In the genomic region with DNA sequence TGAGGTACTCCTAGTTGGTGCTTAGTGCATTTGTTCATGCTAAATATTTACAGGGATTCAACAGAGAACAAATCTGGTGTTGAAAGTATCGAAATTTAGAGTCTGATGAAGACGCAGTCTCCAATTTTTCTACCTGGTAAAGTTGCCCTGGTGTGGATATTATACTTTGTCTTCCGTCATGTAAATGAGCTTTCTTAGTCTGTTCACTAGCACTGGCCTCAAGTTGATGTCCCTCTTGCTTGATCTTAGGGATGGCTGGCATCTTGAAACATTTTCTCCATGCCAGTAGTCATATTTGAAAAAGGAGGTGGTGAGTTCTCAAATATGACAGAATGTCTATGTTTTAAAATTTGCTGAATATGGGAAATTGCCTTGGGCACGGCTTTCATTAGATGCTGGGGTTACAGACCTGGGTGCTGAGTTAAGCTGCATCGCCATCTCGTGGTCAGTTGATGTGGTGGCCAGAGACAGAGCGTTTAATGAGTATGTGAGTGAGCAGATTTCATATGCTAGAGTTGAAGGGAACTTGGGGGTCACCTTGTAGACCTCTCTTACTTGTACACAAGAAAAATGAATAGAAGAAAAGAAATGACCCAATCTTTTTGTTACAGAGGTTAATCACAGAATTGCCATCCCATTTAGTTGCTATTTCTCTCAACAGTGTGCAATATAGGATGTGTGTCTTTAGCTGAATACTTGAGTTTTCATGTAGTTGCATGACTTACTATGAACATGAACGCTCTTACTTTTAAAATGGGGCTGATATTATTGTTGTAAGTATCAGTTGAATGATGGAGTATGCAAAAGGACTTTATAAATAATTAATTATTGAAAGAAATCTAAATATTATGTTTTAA, we compare ENCODE assay signal across 7 cellular contexts.
DNase-seq lines count a peak whose midpoint lies in the region; ATAC-seq and TF ChIP-seq lines count a peak whose summit lies in the region.

No MANE protein-coding gene starts in this region.

- H3K27me3 ChIP-seq in GM23338 (ENCODE audit: insufficient read depth) (no peaks in the 10 kb centered on the region), KMS-11 (ENCODE audit: insufficient read depth, low read depth) (no peaks in the 10 kb centered on the region), RWPE2 (ENCODE audit: insufficient read depth, poor library complexity, severe bottlenecking) (no peaks in the 10 kb centered on the region)

- H3K79me2 ChIP-seq in GM23338 (replicated peaks; ENCODE audit: insufficient read depth) (no peaks in the 10 kb centered on the region), KMS-11 (ENCODE audit: insufficient read depth, low read depth) (no peaks in the 10 kb centered on the region)

- no peaks in the 10 kb centered on the region for H3K9me2 ChIP-seq in GM23338 (ENCODE audit: insufficient read depth)

- H3K36me3 Mint-ChIP-seq in GM23338 (ENCODE audit: low read depth) = no peaks in the 10 kb centered on the region

- ATAC-seq in GM23338 (peak; percentile 96), RWPE2 (ENCODE audit: low read depth) (peak; percentile 97), left ventricle myocardium superior (peak; percentile 94)

- intact Hi-C loops in left ventricle myocardium superior (cut with micrococcal nuclease) = loop anchor here (10.0 kb wide), 1 partner anchor 381 kb away; no protein-coding TSS in a partner anchor

- no peaks in the 10 kb centered on the region for H3K27me3 Mint-ChIP-seq in GM23338 (ENCODE audit: insufficient read depth, low read depth, poor library complexity)

- H3K36me3 ChIP-seq in GM23338 (ENCODE audit: insufficient read depth) = no peaks in the 10 kb centered on the region
- no peaks in the 10 kb centered on the region for H3K36me3 ChIP-seq in KMS-11 (ENCODE audit: insufficient read depth)
- no peaks in the 10 kb centered on the region for H3K36me3 ChIP-seq in RWPE2 (ENCODE audit: low read depth)

- H3K4me3 ChIP-seq in GM23338 (no peak overlapping the region), KMS-11 (IDR thresholded peaks at IDR 0.05; ENCODE audit: insufficient read depth, low read depth, low read length) (no peak overlapping the region), RWPE2 (ENCODE audit: severe bottlenecking) (no peak overlapping the region)

- H4K20me1 ChIP-seq in GM23338 (replicated peaks; ENCODE audit: insufficient read depth) (no peaks in the 10 kb centered on the region), KMS-11 (ENCODE audit: insufficient read depth) (no peaks in the 10 kb centered on the region)

- H3K4me3 Mint-ChIP-seq in GM23338 = no peak overlapping the region

- H3K27ac ChIP-seq in GM23338 (ENCODE audit: low read depth) = no peak overlapping the region
- H3K27ac ChIP-seq in KMS-11 = no peak overlapping the region
- no peak overlapping the region for H3K27ac ChIP-seq in RWPE2 (ENCODE audit: poor library complexity, severe bottlenecking)

- peak; percentile 77 for TF ChIP-seq CTCF in GM12872 (IDR thresholded peaks at IDR 0.05; ENCODE audit: insufficient read depth, low read depth, low read length)
- peak; percentile 91 to 98 for TF ChIP-seq CTCF in GM23338 (conservative IDR thresholded peaks at IDR 0.05; ENCODE audit: low read depth in 2 of 2)
- TF ChIP-seq CTCF in KMS-11 (conservative IDR thresholded peaks at IDR 0.05; ENCODE audit: low read depth, low read length) = peak; percentile 75
- peak; percentile 92 for TF ChIP-seq CTCF in RWPE2 (IDR thresholded peaks at IDR 0.05; ENCODE audit: poor library complexity, severe bottlenecking)

- DNase-seq in GM23338 (ENCODE audit: low spot score) = peak; percentile 79
- DNase-seq in RWPE2 (ENCODE audit: low spot score) = no peak
- DNase-seq in anterior cingulate cortex (lab: John Stamatoyannopoulos, UW) = peak in 48 of 58 donors; percentile 2 to 70 (median 25)
- peak; percentile 61 for DNase-seq in left ventricle myocardium superior
- DNase-seq in renal cortical epithelial cell (ENCODE audit: low read depth) = peak; percentile 62

- no peaks in the 10 kb centered on the region for H3K4me1 ChIP-seq in GM23338 (ENCODE audit: insufficient read depth)
- no peaks in the 10 kb centered on the region for H3K4me1 ChIP-seq in KMS-11 (ENCODE audit: low read depth, poor library complexity, severe bottlenecking)
- peaks cover 7% of the 10 kb centered on the region for H3K4me1 ChIP-seq in RWPE2 (ENCODE audit: insufficient read depth, poor library complexity, severe bottlenecking)

- H3K4me2 ChIP-seq in GM23338 = no peak overlapping the region
- no peak overlapping the region for H3K4me2 ChIP-seq in KMS-11

- H2AFZ ChIP-seq in GM23338 (no peak overlapping the region), KMS-11 (ENCODE audit: low read depth) (no peak overlapping the region)

- H3K9me3 ChIP-seq in RWPE2 (ENCODE audit: severe bottlenecking) = no peaks in the 10 kb centered on the region

- H3K9ac ChIP-seq in KMS-11 = no peak overlapping the region

- peaks cover 4% of the 10 kb centered on the region; the same call in 1 of the 3 replicates for H3K9me3 Mint-ChIP-seq in GM23338

- no peak overlapping the region for H3K27ac Mint-ChIP-seq in GM23338

- no peaks in the 10 kb centered on the region for H3F3A ChIP-seq in GM23338 (replicated peaks; ENCODE audit: low read depth)

- no peaks in the 10 kb centered on the region for H3K4me1 Mint-ChIP-seq in GM23338

TF ChIP-seq in GM23338, 12 proteins besides CTCF, POLR2A, EP300 and RAD21:
- TF ChIP-seq STAT1 (IDR thresholded peaks at IDR 0.05; ENCODE audit: unreplicated experiment) (no peak), NANOG (IDR thresholded peaks at IDR 0.05; ENCODE audit: borderline replicate concordance) (no peak), ZNF114 (CRISPR knock-in tag; IDR thresholded peaks at IDR 0.05) (no peak), EZH2 (IDR thresholded peaks at IDR 0.05; ENCODE audit: low read depth, unreplicated experiment) (no peak), EZH2phosphoT487 (IDR thresholded peaks at IDR 0.05; ENCODE audit: unreplicated experiment) (no peak), CREB1 (CRISPR knock-in tag; IDR thresholded peaks at IDR 0.05; ENCODE audit: low read depth) (no peak), JUNB (IDR thresholded peaks at IDR 0.05; ENCODE audit: unreplicated experiment) (no peak)
- TF ChIP-seq, protein P1, sequence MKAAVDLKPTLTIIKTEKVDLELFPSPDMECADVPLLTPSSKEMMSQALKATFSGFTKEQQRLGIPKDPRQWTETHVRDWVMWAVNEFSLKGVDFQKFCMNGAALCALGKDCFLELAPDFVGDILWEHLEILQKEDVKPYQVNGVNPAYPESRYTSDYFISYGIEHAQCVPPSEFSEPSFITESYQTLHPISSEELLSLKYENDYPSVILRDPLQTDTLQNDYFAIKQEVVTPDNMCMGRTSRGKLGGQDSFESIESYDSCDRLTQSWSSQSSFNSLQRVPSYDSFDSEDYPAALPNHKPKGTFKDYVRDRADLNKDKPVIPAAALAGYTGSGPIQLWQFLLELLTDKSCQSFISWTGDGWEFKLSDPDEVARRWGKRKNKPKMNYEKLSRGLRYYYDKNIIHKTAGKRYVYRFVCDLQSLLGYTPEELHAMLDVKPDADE (IDR thresholded peaks at IDR 0.05) = no peak
TF ChIP-seq in GM23338: peak in this region for 0.
